In genomic region chr14:51781352-51781751, GRCh38 we compare ENCODE assay signal across 6 cellular contexts.
"Had no signal": no experiment of that assay in that cellular context is flagged by ENCODE, and none has a peak within 500 bp of the region (broad histone marks: within the 10 kb centered on the region; RNA-seq: fewer than 3 reads in every experiment).

No MANE protein-coding gene starts in this region.

- DNase-seq: H9, KG1 had no signal

- H3K4me1 Mint-ChIP-seq: GM23338 had no signal

- H3K4me3 Mint-ChIP-seq: GM23338, H9, IgD-negative memory B cell had no signal

- H3K4me3 ChIP-seq: GM23338, K562 had no signal

- ATAC-seq: HepG2, K562 had no signal

- H3K27ac Mint-ChIP-seq: GM23338, IgD-negative memory B cell had no signal

- H3K36me3 Mint-ChIP-seq: IgD-negative memory B cell had no signal
